ENCODE assay signal across 8 cellular contexts in the genomic region with DNA sequence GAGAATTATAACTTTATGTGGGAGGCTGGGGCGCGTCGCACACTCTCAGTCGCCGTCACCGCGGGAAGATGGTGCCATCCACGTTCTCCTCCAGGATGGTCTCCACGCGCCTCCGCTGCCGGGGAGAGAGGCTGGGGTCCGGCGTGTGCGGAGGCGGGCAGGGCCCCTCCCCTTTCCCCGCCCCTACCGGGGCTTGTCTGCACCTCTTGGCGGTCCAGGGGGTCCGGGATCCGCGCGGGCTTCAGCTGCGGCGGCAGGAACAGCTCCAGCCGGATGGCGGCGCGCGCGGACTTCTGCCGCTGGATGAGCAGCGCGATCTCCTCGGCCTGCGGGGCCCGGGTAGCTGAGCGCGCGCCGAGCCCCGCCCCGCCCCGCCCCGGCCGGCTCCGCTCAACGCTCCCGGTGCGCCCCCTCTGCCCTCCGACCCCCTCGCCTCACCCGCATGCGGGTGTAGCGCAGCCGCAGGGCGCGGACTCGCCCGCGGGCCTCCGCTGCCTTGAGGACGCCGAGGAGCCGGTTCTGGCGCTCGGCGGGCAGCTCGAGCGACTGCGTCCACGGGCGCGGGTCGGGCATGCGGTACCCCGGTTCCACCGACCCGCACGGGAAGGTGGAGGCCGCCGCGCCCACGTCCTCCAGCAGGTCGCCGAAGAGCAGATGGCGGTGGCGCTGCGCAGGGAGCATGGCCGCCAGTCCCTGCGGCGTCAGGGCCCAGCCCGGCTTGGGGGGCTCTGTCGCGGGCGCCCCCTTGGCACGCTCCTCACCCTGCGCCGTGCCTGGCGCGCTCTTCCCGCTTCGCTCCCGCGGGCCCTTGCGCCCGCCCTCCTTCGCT. TPM values are rescaled to one million over a fixed set of nuclear protein-coding genes. Genes with fewer than 3 reads are reported as not detected.
DNase-seq lines count a peak whose midpoint lies in the region; ATAC-seq, FAIRE-seq and TF ChIP-seq lines count a peak whose summit lies in the region.

No MANE protein-coding gene starts in this region.

- peak; percentile 52 to 71 for ATAC-seq in natural killer cell treated with Interleukin-12 subunit alpha and Interleukin-12 subunit beta and Interleukin-15 and Interleukin-18, amount 100 ng/mL, for 72 hours

- peak overlapping the region; percentile 79 to 95 for H3K4me3 Mint-ChIP-seq in CD14-positive monocyte
- peak overlapping the region; percentile 72 for H3K4me3 Mint-ChIP-seq in activated T-helper 1 cell treated with anti-CD3 and anti-CD28 coated beads, Interleukin-12 subunit alpha, Interleukin-12 subunit beta, Interleukin-2, Interleukin-4 antibody, amounts not matched to agents 30 ng/mL and 10 ng/mL and 1 ng/mL, durations not matched to agents 14 hours and 24 hours and 36 hours
- H3K4me3 Mint-ChIP-seq in natural killer cell treated with Interleukin-12 subunit alpha and Interleukin-12 subunit beta and Interleukin-15 and Interleukin-18, amount 100 ng/mL, for 72 hours = peak overlapping the region; percentile 65

- no TSS peak for BruUV-seq in OCI-LY7 (replicated peaks; lab: Mats Ljungman, UMichigan)

- peak overlapping the region; percentile 72 for H3K4me2 ChIP-seq in OCI-LY7 (ENCODE audit: low read length)

- POLR2A ChIA-PET in OCI-LY7 (lab: Charles Lee) = no interaction called here

- H3K27me3 Mint-ChIP-seq in CD14-positive monocyte (ENCODE audit: low read depth in 3 of 3) = peaks cover 23 to 31% (median 24%) of the 10 kb centered on the region in 3 donors
- H3K27me3 Mint-ChIP-seq in activated T-helper 1 cell treated with anti-CD3 and anti-CD28 coated beads, Interleukin-12 subunit alpha, Interleukin-12 subunit beta, Interleukin-2, Interleukin-4 antibody, amounts not matched to agents 30 ng/mL and 10 ng/mL and 1 ng/mL, durations not matched to agents 14 hours and 24 hours and 36 hours (ENCODE audit: insufficient read depth) = peaks cover 29% of the 10 kb centered on the region
- peaks cover 9 to 12% of the 10 kb centered on the region in 2 donors for H3K27me3 Mint-ChIP-seq in natural killer cell treated with Interleukin-12 subunit alpha and Interleukin-12 subunit beta and Interleukin-15 and Interleukin-18, amount 100 ng/mL, for 72 hours

- H3K9me2 ChIP-seq in OCI-LY7 (ENCODE audit: insufficient read depth, low read length) = no peaks in the 10 kb centered on the region

- FAIRE-seq in HTR-8/SVneo (lab: Jason Lieb, UNC) = peak; percentile 96

- no peaks in the 10 kb centered on the region for H3K9me3 ChIP-seq in OCI-LY7 (ENCODE audit: low read length)

- peak overlapping the region in 6 of 7 donors; percentile 30 to 76 (median 66) for H3K27ac Mint-ChIP-seq in CD14-positive monocyte
- peak overlapping the region; percentile 55 for H3K27ac Mint-ChIP-seq in activated T-helper 1 cell treated with anti-CD3 and anti-CD28 coated beads, Interleukin-12 subunit alpha, Interleukin-12 subunit beta, Interleukin-2, Interleukin-4 antibody, amounts not matched to agents 30 ng/mL and 10 ng/mL and 1 ng/mL, durations not matched to agents 14 hours and 24 hours and 36 hours
- H3K27ac Mint-ChIP-seq in natural killer cell treated with Interleukin-12 subunit alpha and Interleukin-12 subunit beta and Interleukin-15 and Interleukin-18, amount 100 ng/mL, for 72 hours = no peak overlapping the region

- DNase-seq in CD14-positive monocyte (ENCODE audit: low spot score) = no peak
- peak; percentile 95 for DNase-seq in HTR-8/SVneo (ENCODE audit: insufficient read length, low spot score)
- peak; percentile 66 for DNase-seq in OCI-LY7 (ENCODE audit: low spot score)
- peak; percentile 67 for DNase-seq in activated T-helper 1 cell treated with anti-CD3 and anti-CD28 coated beads, Interleukin-12 subunit alpha, Interleukin-12 subunit beta, Interleukin-2, Interleukin-4 antibody, amounts not matched to agents 30 ng/mL and 10 ng/mL and 1 ng/mL, durations not matched to agents 14 hours and 24 hours and 36 hours (ENCODE audit: low spot score)
- peak; percentile 68 for DNase-seq in fibroblast of gingiva (ENCODE audit: low read depth)
- peak; percentile 77 for DNase-seq in natural killer cell treated with Interleukin-12 subunit alpha and Interleukin-12 subunit beta and Interleukin-15 and Interleukin-18, amount 100 ng/mL, for 72 hours (ENCODE audit: low spot score)
- peak; percentile 31 for DNase-seq in stromal cell of bone marrow (ENCODE audit: low read depth)
- DNase-seq in NK-92 treated with Interleukin-12 subunit alpha and Interleukin-12 subunit beta, amount 100 ng/mL, for 24 hours (lab: John Stamatoyannopoulos, UW) = no peak

- peak overlapping the region; percentile 45 for H3K4me3 ChIP-seq in OCI-LY7 (ENCODE audit: low read depth, low read length, poor library complexity, severe bottlenecking)

- H3K79me2 ChIP-seq in OCI-LY7 (ENCODE audit: insufficient read depth, low read depth, low read length) = peaks cover 5% of the 10 kb centered on the region; the same call in 1 of the 2 replicates

- intact Hi-C loops in CD14-positive monocyte (cut with micrococcal nuclease) = loop anchor here (5.0 kb wide), 2 partner anchors 39 to 169 kb away; no protein-coding TSS in a partner anchor
- intact Hi-C loops in OCI-LY7 (cut with micrococcal nuclease; ENCODE audit: unreplicated experiment) = loop anchor here (1.0 kb wide), 2 partner anchors 29 to 37 kb away; no protein-coding TSS in a partner anchor
- intact Hi-C loops in activated T-helper 1 cell treated with anti-CD3 and anti-CD28 coated beads, Interleukin-12 subunit alpha, Interleukin-12 subunit beta, Interleukin-2, Interleukin-4 antibody, amounts not matched to agents 30 ng/mL and 10 ng/mL and 1 ng/mL, durations not matched to agents 14 hours and 24 hours and 36 hours (cut with micrococcal nuclease) = loop anchor here (1.0 kb wide), 1 partner anchor 37 kb away; no protein-coding TSS in a partner anchor

- peaks cover 6 to 12% (median 11%) of the 10 kb centered on the region in 7 donors for H3K9me3 Mint-ChIP-seq in CD14-positive monocyte
- H3K9me3 Mint-ChIP-seq in activated T-helper 1 cell treated with anti-CD3 and anti-CD28 coated beads, Interleukin-12 subunit alpha, Interleukin-12 subunit beta, Interleukin-2, Interleukin-4 antibody, amounts not matched to agents 30 ng/mL and 10 ng/mL and 1 ng/mL, durations not matched to agents 14 hours and 24 hours and 36 hours = peaks cover 3% of the 10 kb centered on the region
- no peaks in the 10 kb centered on the region for H3K9me3 Mint-ChIP-seq in natural killer cell treated with Interleukin-12 subunit alpha and Interleukin-12 subunit beta and Interleukin-15 and Interleukin-18, amount 100 ng/mL, for 72 hours

- TF ChIP-seq CTCF in CD14-positive monocyte (IDR thresholded peaks at IDR 0.05) (peak; percentile 82), OCI-LY7 (conservative IDR thresholded peaks at IDR 0.05; ENCODE audit: low read length) (peak; percentile 62)

- CTCF ChIA-PET in OCI-LY7 (lab: Charles Lee; ENCODE audit: unreplicated experiment) = interaction anchor here (0.6 kb wide), 1 partner anchor 132 kb away, joined by 3 read pairs; no protein-coding TSS in a partner anchor

- no peaks in the 10 kb centered on the region for H4K20me1 ChIP-seq in OCI-LY7 (ENCODE audit: insufficient read depth, low read length)

- peaks cover 38% of the 10 kb centered on the region for H3K4me1 Mint-ChIP-seq in CD14-positive monocyte
- peaks cover 19% of the 10 kb centered on the region for H3K4me1 Mint-ChIP-seq in activated T-helper 1 cell treated with anti-CD3 and anti-CD28 coated beads, Interleukin-12 subunit alpha, Interleukin-12 subunit beta, Interleukin-2, Interleukin-4 antibody, amounts not matched to agents 30 ng/mL and 10 ng/mL and 1 ng/mL, durations not matched to agents 14 hours and 24 hours and 36 hours (ENCODE audit: low read depth)
- peaks cover 10 to 28% of the 10 kb centered on the region in 2 donors for H3K4me1 Mint-ChIP-seq in natural killer cell treated with Interleukin-12 subunit alpha and Interleukin-12 subunit beta and Interleukin-15 and Interleukin-18, amount 100 ng/mL, for 72 hours (ENCODE audit: low read depth in 2 of 2)

- H3K36me3 Mint-ChIP-seq in CD14-positive monocyte = peaks cover 6 to 8% of the 10 kb centered on the region in 2 donors
- H3K36me3 Mint-ChIP-seq in activated T-helper 1 cell treated with anti-CD3 and anti-CD28 coated beads, Interleukin-12 subunit alpha, Interleukin-12 subunit beta, Interleukin-2, Interleukin-4 antibody, amounts not matched to agents 30 ng/mL and 10 ng/mL and 1 ng/mL, durations not matched to agents 14 hours and 24 hours and 36 hours (ENCODE audit: low read depth) = no peaks in the 10 kb centered on the region
- H3K36me3 Mint-ChIP-seq in natural killer cell treated with Interleukin-12 subunit alpha and Interleukin-12 subunit beta and Interleukin-15 and Interleukin-18, amount 100 ng/mL, for 72 hours = no peaks in the 10 kb centered on the region

- H2AFZ ChIP-seq in OCI-LY7 (ENCODE audit: low read length) = no peak overlapping the region

- H3K4me1 ChIP-seq in OCI-LY7 (ENCODE audit: insufficient read depth, low read length, poor library complexity, severe bottlenecking) = peaks cover 19% of the 10 kb centered on the region

- no peak overlapping the region for H3K27ac ChIP-seq in OCI-LY7 (ENCODE audit: low read depth, low read length, poor library complexity, severe bottlenecking)

- H3K36me3 ChIP-seq in OCI-LY7 (ENCODE audit: insufficient read depth, low read length) = no peaks in the 10 kb centered on the region

RNA-seq across cellular contexts. Expression of a gene that starts 0.6 kb away (rescaled TPM):
- polyA plus RNA-seq in CD14-positive monocyte = under 1 TPM; 0.61 to 0.86 TPM
- not detected in 2 replicates for total RNA-seq in OCI-LY7 (2014; rRNA removed; shearing (Covaris generic))
- total RNA-seq in OCI-LY7 (2022) = not detected in 2 replicates
- 0.31 and 0.39 TPM in 2 replicates for total RNA-seq in activated T-helper 1 cell treated with anti-CD3 and anti-CD28 coated beads, Interleukin-12 subunit alpha, Interleukin-12 subunit beta, Interleukin-2, Interleukin-4 antibody, amounts not matched to agents 30 ng/mL and 10 ng/mL and 1 ng/mL, durations not matched to agents 14 hours and 24 hours and 36 hours
- not detected for total RNA-seq in natural killer cell treated with Interleukin-12 subunit alpha and Interleukin-12 subunit beta and Interleukin-15 and Interleukin-18, amount 100 ng/mL, for 72 hours

RNA-seq across cellular contexts. Expression of a gene that starts 3.7 kb away (rescaled TPM):
- polyA plus RNA-seq in CD14-positive monocyte = 1 to 10 TPM; 7.0 to 8.8 TPM
- total RNA-seq in OCI-LY7 (2014; rRNA removed; shearing (Covaris generic)) = 4.8 and 6.4 TPM in 2 replicates
- total RNA-seq in OCI-LY7 (2022) = 6.1 and 7.6 TPM in 2 replicates
- total RNA-seq in activated T-helper 1 cell treated with anti-CD3 and anti-CD28 coated beads, Interleukin-12 subunit alpha, Interleukin-12 subunit beta, Interleukin-2, Interleukin-4 antibody, amounts not matched to agents 30 ng/mL and 10 ng/mL and 1 ng/mL, durations not matched to agents 14 hours and 24 hours and 36 hours = 0.16 and 0.20 TPM in 2 replicates
- under 1 TPM; 0.12 to 0.20 TPM for total RNA-seq in natural killer cell treated with Interleukin-12 subunit alpha and Interleukin-12 subunit beta and Interleukin-15 and Interleukin-18, amount 100 ng/mL, for 72 hours

RNA-seq across cellular contexts. Expression of a gene that starts 4.3 kb away (rescaled TPM):
- polyA plus RNA-seq in CD14-positive monocyte = 100 to 1,000 TPM; 244 to 280 TPM
- 85.5 and 106 TPM in 2 replicates for total RNA-seq in OCI-LY7 (2014; rRNA removed; shearing (Covaris generic))
- 63.5 and 69.4 TPM in 2 replicates for total RNA-seq in OCI-LY7 (2022)
- 54.7 and 55.9 TPM in 2 replicates for total RNA-seq in activated T-helper 1 cell treated with anti-CD3 and anti-CD28 coated beads, Interleukin-12 subunit alpha, Interleukin-12 subunit beta, Interleukin-2, Interleukin-4 antibody, amounts not matched to agents 30 ng/mL and 10 ng/mL and 1 ng/mL, durations not matched to agents 14 hours and 24 hours and 36 hours
- 10 to 100 TPM; 27.1 to 33.4 TPM for total RNA-seq in natural killer cell treated with Interleukin-12 subunit alpha and Interleukin-12 subunit beta and Interleukin-15 and Interleukin-18, amount 100 ng/mL, for 72 hours

RNA-seq across cellular contexts. Expression of a gene that starts 20.6 kb away (rescaled TPM):
- polyA plus RNA-seq in CD14-positive monocyte = 10 to 100 TPM; 15.7 to 16.0 TPM
- 36.4 and 37.5 TPM in 2 replicates for total RNA-seq in OCI-LY7 (2014; rRNA removed; shearing (Covaris generic))
- 71.2 and 72.3 TPM in 2 replicates for total RNA-seq in OCI-LY7 (2022)
- total RNA-seq in activated T-helper 1 cell treated with anti-CD3 and anti-CD28 coated beads, Interleukin-12 subunit alpha, Interleukin-12 subunit beta, Interleukin-2, Interleukin-4 antibody, amounts not matched to agents 30 ng/mL and 10 ng/mL and 1 ng/mL, durations not matched to agents 14 hours and 24 hours and 36 hours = 33.8 TPM in 2 replicates
- total RNA-seq in natural killer cell treated with Interleukin-12 subunit alpha and Interleukin-12 subunit beta and Interleukin-15 and Interleukin-18, amount 100 ng/mL, for 72 hours = 10 to 100 TPM; 23.2 to 24.1 TPM

RNA-seq across cellular contexts. Expression of a gene that starts 23.8 kb away (rescaled TPM):
- not detected for polyA plus RNA-seq in CD14-positive monocyte
- total RNA-seq in OCI-LY7 (2014; rRNA removed; shearing (Covaris generic)) = not detected in 2 replicates
- total RNA-seq in OCI-LY7 (2022) = not detected in 2 replicates
- not detected in 2 replicates for total RNA-seq in activated T-helper 1 cell treated with anti-CD3 and anti-CD28 coated beads, Interleukin-12 subunit alpha, Interleukin-12 subunit beta, Interleukin-2, Interleukin-4 antibody, amounts not matched to agents 30 ng/mL and 10 ng/mL and 1 ng/mL, durations not matched to agents 14 hours and 24 hours and 36 hours
- total RNA-seq in natural killer cell treated with Interleukin-12 subunit alpha and Interleukin-12 subunit beta and Interleukin-15 and Interleukin-18, amount 100 ng/mL, for 72 hours = not detected

Comparison
In these comparisons a context has a peak if more than half of its experiments do, and no peak if none do; other contexts are left out.
1. DNase-seq: peak in HTR-8/SVneo (single experiment), OCI-LY7 (single experiment), activated T-helper 1 cell treated with anti-CD3 and anti-CD28 coated beads, Interleukin-12 subunit alpha, Interleukin-12 subunit beta, Interleukin-2, Interleukin-4 antibody, amounts not matched to agents 30 ng/mL and 10 ng/mL and 1 ng/mL, durations not matched to agents 14 hours and 24 hours and 36 hours (single experiment), fibroblast of gingiva (single experiment), natural killer cell treated with Interleukin-12 subunit alpha and Interleukin-12 subunit beta and Interleukin-15 and Interleukin-18, amount 100 ng/mL, for 72 hours (single experiment) and stromal cell of bone marrow (single experiment); none in CD14-positive monocyte (single experiment) and NK-92 treated with Interleukin-12 subunit alpha and Interleukin-12 subunit beta, amount 100 ng/mL, for 24 hours (single experiment).
2. H3K27ac Mint-ChIP-seq: peak in CD14-positive monocyte (6 of 7) and activated T-helper 1 cell treated with anti-CD3 and anti-CD28 coated beads, Interleukin-12 subunit alpha, Interleukin-12 subunit beta, Interleukin-2, Interleukin-4 antibody, amounts not matched to agents 30 ng/mL and 10 ng/mL and 1 ng/mL, durations not matched to agents 14 hours and 24 hours and 36 hours (single experiment); none in natural killer cell treated with Interleukin-12 subunit alpha and Interleukin-12 subunit beta and Interleukin-15 and Interleukin-18, amount 100 ng/mL, for 72 hours (0 of 2).
3. Peak in every context shown above with its lines, with median percentiles within 50 percentile points of each other: H3K4me3 Mint-ChIP-seq.